15 cellular contexts compared by ENCODE assay signal in genomic region chr20:6705106-6705766, GRCh38.
DNase-seq lines count a peak whose midpoint lies in the region; ATAC-seq and TF ChIP-seq lines count a peak whose summit lies in the region.
"Had no signal": no experiment of that assay in that cellular context is flagged by ENCODE, and none has a peak within 500 bp of the region (broad histone marks: within the 10 kb centered on the region; RNA-seq: fewer than 3 reads in every experiment).

No MANE protein-coding gene starts in this region.

- POLR2A ChIA-PET in WTC11 (lab: Charles Lee) = no interaction called here

- no peaks in the 10 kb centered on the region for H3K27me3 Mint-ChIP-seq in WTC11 (ENCODE audit: low read depth)
- H3K27me3 Mint-ChIP-seq: activated naive CD4-positive, alpha-beta T cell treated with anti-CD3 and anti-CD28 coated beads, Interleukin-2, amount 50 U/mL, for 24 hours had no signal

- peaks cover 13% of the 10 kb centered on the region for H3K4me1 Mint-ChIP-seq in WTC11
- H3K4me1 Mint-ChIP-seq: activated naive CD4-positive, alpha-beta T cell treated with anti-CD3 and anti-CD28 coated beads, Interleukin-2, amount 50 U/mL, for 24 hours had no signal

- no peak for ATAC-seq in WTC11
- ATAC-seq: foreskin keratinocyte had no signal

- no peaks in the 10 kb centered on the region for H3K36me3 ChIP-seq in SJSA1
- no peaks in the 10 kb centered on the region for H3K36me3 ChIP-seq in subcutaneous abdominal adipose tissue (ENCODE audit: control insufficient read depth in 5 of 5, insufficient read depth in 5 of 5, low read length in 5 of 5)

- H3K27me3 ChIP-seq in SJSA1 (replicated peaks) (no peaks in the 10 kb centered on the region), subcutaneous abdominal adipose tissue (ENCODE audit: control insufficient read depth in 5 of 5, insufficient read depth in 4 of 5, low read length in 5 of 5) (no peaks in the 10 kb centered on the region)
- H3K27me3 ChIP-seq: foreskin keratinocyte had no signal

- no peak overlapping the region for H3K4me3 ChIP-seq in SJSA1
- H3K4me3 ChIP-seq in subcutaneous abdominal adipose tissue (ENCODE audit: low read depth in 1 of 5, low read length in 5 of 5) = no peak overlapping the region

- no peaks in the 10 kb centered on the region; the same call in 1 of the 2 replicates for H3K9me3 ChIP-seq in SJSA1 (replicated peaks)
- no peaks in the 10 kb centered on the region for H3K9me3 ChIP-seq in subcutaneous abdominal adipose tissue (ENCODE audit: control insufficient read depth in 5 of 5, low read length in 5 of 5)

- H3K4me3 Mint-ChIP-seq in WTC11 = no peak overlapping the region
- H3K4me3 Mint-ChIP-seq: activated naive CD4-positive, alpha-beta T cell treated with anti-CD3 and anti-CD28 coated beads, Interleukin-2, amount 50 U/mL, for 24 hours; dendritic cell treated with granulocyte-macrophage colony-stimulating factor and Interleukin-4, amounts not matched to agents 40 ng/mL and 50 ng/mL, for 4 days had no signal

- no peak overlapping the region for H3K27ac Mint-ChIP-seq in WTC11
- H3K27ac Mint-ChIP-seq: activated naive CD4-positive, alpha-beta T cell treated with anti-CD3 and anti-CD28 coated beads, Interleukin-2, amount 50 U/mL, for 24 hours; dendritic cell treated with granulocyte-macrophage colony-stimulating factor and Interleukin-4, amounts not matched to agents 40 ng/mL and 50 ng/mL, for 4 days had no signal

- CTCF ChIA-PET in WTC11 (lab: Charles Lee) = no interaction called here

- peak; percentile 65 for DNase-seq in HT-29 (ENCODE audit: low spot score)
- peak in 1 of 2 experiments; percentile 52 for DNase-seq in SJSA1 (ENCODE audit: low read depth in 1 of 2, low spot score in 2 of 2)
- peak; percentile 78 for DNase-seq in islet precursor cell
- no peak for DNase-seq in cerebellum (ENCODE audit: low spot score)
- no peak for DNase-seq in NCI-H2029 treated with DMSO at 0.1 percent for 48 hours (lab: John Stamatoyannopoulos, UW)
- DNase-seq in WTC11 (ENCODE audit: low spot score) = no peak
- DNase-seq in NCI-H1417 treated with DMSO at 0.1 percent for 48 hours (lab: John Stamatoyannopoulos, UW) = no peak
- DNase-seq: occipital lobe, T1000 had no signal

- H3K4me1 ChIP-seq in SJSA1 (replicated peaks) (peaks cover 67% of the 10 kb centered on the region), subcutaneous abdominal adipose tissue (ENCODE audit: control insufficient read depth in 5 of 5, insufficient read depth in 5 of 5, low read length in 5 of 5) (peaks cover 0 to 28% (median 7%) of the 10 kb centered on the region in 5 donors)

- no peaks in the 10 kb centered on the region for H3K36me3 Mint-ChIP-seq in WTC11
- H3K36me3 Mint-ChIP-seq: activated naive CD4-positive, alpha-beta T cell treated with anti-CD3 and anti-CD28 coated beads, Interleukin-2, amount 50 U/mL, for 24 hours had no signal

- H3K9me3 Mint-ChIP-seq in WTC11 = no peaks in the 10 kb centered on the region
- H3K9me3 Mint-ChIP-seq: activated naive CD4-positive, alpha-beta T cell treated with anti-CD3 and anti-CD28 coated beads, Interleukin-2, amount 50 U/mL, for 24 hours; dendritic cell treated with granulocyte-macrophage colony-stimulating factor and Interleukin-4, amounts not matched to agents 40 ng/mL and 50 ng/mL, for 4 days had no signal

- no peak for TF ChIP-seq CTCF in WTC11 (IDR thresholded peaks at IDR 0.05)

- no peak overlapping the region for H3K9ac ChIP-seq in subcutaneous abdominal adipose tissue (ENCODE audit: low read length in 5 of 5)
- H3K9ac ChIP-seq: KMS-11 had no signal

- H3K27ac ChIP-seq in SJSA1 (peak overlapping the region; percentile 71), subcutaneous abdominal adipose tissue (ENCODE audit: low read depth, low read length) (peak overlapping the region; percentile 3)
- H3K27ac ChIP-seq: C4-2B, foreskin keratinocyte, KMS-11 had no signal

TF ChIP-seq in WTC11, 78 proteins besides CTCF, POLR2A, EP300 and RAD21:
- no peak for TF ChIP-seq CBFB (CRISPR knock-in tag; IDR thresholded peaks at IDR 0.05; ENCODE audit: low read depth)
- no peak for TF ChIP-seq ZBTB43 (CRISPR knock-in tag; IDR thresholded peaks at IDR 0.05)
- TF ChIP-seq ZNF671 (CRISPR knock-in tag; IDR thresholded peaks at IDR 0.05) = no peak
- no peak for TF ChIP-seq NFYB (CRISPR knock-in tag; conservative IDR thresholded peaks at IDR 0.05; ENCODE audit: low read depth)
- no peak for TF ChIP-seq JAZF1 (CRISPR knock-in tag; IDR thresholded peaks at IDR 0.05)
- TF ChIP-seq, protein P1, sequence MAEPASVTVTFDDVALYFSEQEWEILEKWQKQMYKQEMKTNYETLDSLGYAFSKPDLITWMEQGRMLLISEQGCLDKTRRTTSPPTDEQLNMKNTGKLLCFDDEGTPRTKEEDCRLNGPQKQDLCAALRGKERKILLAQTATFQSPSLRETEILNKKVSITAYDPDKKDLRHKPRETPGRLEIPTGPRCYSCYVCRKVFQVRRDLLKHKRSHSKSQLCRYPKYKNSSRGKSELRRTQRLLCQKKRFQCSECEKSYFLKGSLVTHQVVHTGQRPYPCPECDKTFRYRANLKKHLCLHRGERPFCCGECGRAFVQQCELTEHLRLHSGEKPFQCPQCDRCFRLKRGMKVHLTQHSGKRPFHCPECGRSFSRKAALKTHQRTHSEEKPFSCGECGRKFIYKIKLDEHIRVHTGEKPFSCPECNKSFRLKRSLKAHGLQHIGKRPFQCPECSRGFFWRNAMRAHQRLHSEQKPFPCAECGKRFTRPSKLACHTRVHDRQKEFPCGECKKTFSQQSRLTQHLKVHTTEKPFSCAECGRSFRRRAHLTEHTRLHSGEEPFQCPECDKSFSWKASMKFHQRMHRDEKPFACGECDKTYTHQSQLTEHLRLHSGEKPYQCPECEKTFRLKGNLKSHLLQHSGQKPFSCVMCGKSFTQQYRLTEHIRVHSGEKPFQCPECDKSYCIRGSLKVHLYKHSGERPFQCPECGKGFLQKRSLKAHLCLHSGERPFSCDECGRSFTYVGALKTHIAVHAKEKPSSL (CRISPR knock-in tag; conservative IDR thresholded peaks at IDR 0.05) = no peak
- TF ChIP-seq, protein P2, sequence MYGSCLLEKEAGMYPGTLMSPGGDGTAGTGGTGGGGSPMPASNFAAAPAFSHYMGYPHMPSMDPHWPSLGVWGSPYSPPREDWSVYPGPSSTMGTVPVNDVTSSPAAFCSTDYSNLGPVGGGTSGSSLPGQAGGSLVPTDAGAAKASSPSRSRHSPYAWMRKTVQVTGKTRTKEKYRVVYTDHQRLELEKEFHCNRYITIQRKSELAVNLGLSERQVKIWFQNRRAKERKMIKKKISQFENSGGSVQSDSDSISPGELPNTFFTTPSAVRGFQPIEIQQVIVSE (CRISPR knock-in tag; IDR thresholded peaks at IDR 0.05; ENCODE audit: borderline replicate concordance) = no peak
- TF ChIP-seq GTF2I (CRISPR knock-in tag; conservative IDR thresholded peaks at IDR 0.05) = no peak
TF ChIP-seq in WTC11: peak in this region for 0.

Comparison
In these comparisons a context has a peak if more than half of its experiments do, and no peak if none do; other contexts are left out.
1. DNase-seq: peak in HT-29 (single experiment) and islet precursor cell (single experiment); none in cerebellum (single experiment), NCI-H2029 treated with DMSO at 0.1 percent for 48 hours (single experiment), WTC11 (single experiment) and NCI-H1417 treated with DMSO at 0.1 percent for 48 hours (single experiment).